8 cellular contexts compared by ENCODE assay signal in genomic region chr6:56091159-56091869, GRCh38.
DNase-seq lines count a peak whose midpoint lies in the region; ATAC-seq, FAIRE-seq and TF ChIP-seq lines count a peak whose summit lies in the region.

No MANE protein-coding gene starts in this region.

- intact Hi-C loops in left cardiac atrium (cut with DNase I) (no loop called here), thyroid gland (cut with DNase I) (no loop called here)

- H3K36me3 ChIP-seq in thyroid gland = no peaks in the 10 kb centered on the region

- H3K27me3 ChIP-seq in thyroid gland = no peaks in the 10 kb centered on the region

- H3K9me3 ChIP-seq in thyroid gland = no peaks in the 10 kb centered on the region

- H3K4me1 ChIP-seq in thyroid gland = no peaks in the 10 kb centered on the region

- H3K4me3 ChIP-seq in thyroid gland (replicated peaks in 1 of 3) = no peak overlapping the region

- no peak for TF ChIP-seq CTCF in thyroid gland (IDR thresholded peaks at IDR 0.05)

- TF ChIP-seq POLR2A in thyroid gland (IDR thresholded peaks at IDR 0.05) = no peak

- WGBS in thyroid gland, 2 donors = 81 to 84% methylated on average over 3 of the region's 3 CpGs

- no peak overlapping the region for H3K27ac ChIP-seq in thyroid gland

- peak; percentile 63 for FAIRE-seq in urothelium cell line (lab: Jason Lieb, UNC)

- ATAC-seq in left cardiac atrium = peak; percentile 63 to 68

- DNase-seq in NCI-H748 (lab: John Stamatoyannopoulos, UW; ENCODE audit: unreplicated experiment) = peak; percentile 12
- no peak for DNase-seq in NCI-H748 treated with DMSO at 0.1 percent for 48 hours (lab: John Stamatoyannopoulos, UW)
- DNase-seq in SW480 (ENCODE audit: low spot score) = peak; percentile 75
- no peak for DNase-seq in left cardiac atrium
- DNase-seq in urothelium cell line (ENCODE audit: low spot score) = peak; percentile 56
- DNase-seq in stimulated activated CD8-positive, alpha-beta memory T cell treated with anti-CD3 and anti-CD28 coated beads, Interleukin-4, amount 100 ng/mL, for 48 hours = no peak
- no peak for DNase-seq in amygdala (lab: John Stamatoyannopoulos, UW)
- no peak for DNase-seq in thyroid gland

Comparison
In these comparisons a context has a peak if more than half of its experiments do, and no peak if none do; other contexts are left out.
1. DNase-seq: peak in NCI-H748 (single experiment), SW480 (single experiment) and urothelium cell line (single experiment); none in NCI-H748 treated with DMSO at 0.1 percent for 48 hours (single experiment), left cardiac atrium (single experiment), stimulated activated CD8-positive, alpha-beta memory T cell treated with anti-CD3 and anti-CD28 coated beads, Interleukin-4, amount 100 ng/mL, for 48 hours (single experiment), amygdala (0 of 56) and thyroid gland (0 of 2).